Comparison of ENCODE assay signal across 23 cellular contexts in genomic region chr13:91709180-91709579, GRCh38.
DNase-seq lines count a peak whose midpoint lies in the region; ATAC-seq and TF ChIP-seq lines count a peak whose summit lies in the region.
"Had no signal": no experiment of that assay in that cellular context is flagged by ENCODE, and none has a peak within 500 bp of the region (broad histone marks: within the 10 kb centered on the region; RNA-seq: fewer than 3 reads in every experiment).

No MANE protein-coding gene starts in this region.

- H3K27ac ChIP-seq in colonic mucosa (peak overlapping the region; percentile 39), testis (peak overlapping the region; percentile 39 to 41), foreskin keratinocyte (no peak overlapping the region)
- H3K27ac ChIP-seq: BLaER1 had no signal

- 58 to 77% methylated on average over 3 of the region's 3 CpGs for WGBS in testis, 2 donors

- H3K27me3 ChIP-seq in colonic mucosa (no peaks in the 10 kb centered on the region), testis (no peaks in the 10 kb centered on the region), foreskin keratinocyte (no peaks in the 10 kb centered on the region)
- H3K27me3 ChIP-seq: BE2C, BLaER1 had no signal

- ATAC-seq in left lobe of liver (peak; percentile 22), foreskin keratinocyte (no peak), GM21381 (IDR thresholded peaks at IDR 0.05; ENCODE audit: unreplicated experiment) (no peak)
- ATAC-seq: GM12878 had no signal

- TF ChIP-seq POLR2A in testis (IDR thresholded peaks at IDR 0.05): no peak

- intact Hi-C loops in colonic mucosa (cut with DNase I) (no loop called here), testis (cut with DNase I; ENCODE audit: low total_unique reads) (no loop called here)

- H3K4me3 ChIP-seq in colonic mucosa (no peak overlapping the region), testis (no peak overlapping the region)
- H3K4me3 ChIP-seq: BLaER1, GM12878 had no signal

- H3K36me3 ChIP-seq in colonic mucosa (no peaks in the 10 kb centered on the region), testis (ENCODE audit: low read depth, missing control alignments) (no peaks in the 10 kb centered on the region)
- H3K36me3 ChIP-seq: BE2C, BLaER1 had no signal

- TF ChIP-seq CTCF in colonic mucosa (IDR thresholded peaks at IDR 0.05) (no peak), testis (IDR thresholded peaks at IDR 0.05) (no peak), foreskin keratinocyte (conservative IDR thresholded peaks at IDR 0.05) (no peak)

- H3K9ac ChIP-seq in colonic mucosa (ENCODE audit: low read depth in 2 of 2, low read length in 2 of 2): no peak overlapping the region
- H3K9ac ChIP-seq: BLaER1 had no signal

- H3K9me3 ChIP-seq in colonic mucosa: no peaks in the 10 kb centered on the region
- no peaks in the 10 kb centered on the region for H3K9me3 ChIP-seq in testis
- H3K9me3 ChIP-seq: BE2C, BLaER1 had no signal

- no peak for DNase-seq in colonic mucosa
- no peak for DNase-seq in left lobe of liver (ENCODE audit: low spot score)
- peak; percentile 27 for DNase-seq in testis
- no peak for DNase-seq in foreskin keratinocyte
- DNase-seq in NCI-H2107 (lab: John Stamatoyannopoulos, UW): no peak
- DNase-seq: 8988T; ACHN; BE2C; C1 segment of cervical spinal cord; CD4-positive, alpha-beta memory T cell; CD4-positive, CD25-positive, alpha-beta regulatory T cell; CD8-positive, alpha-beta memory T cell; COR-L47; DMS 273 treated with DMSO at 0.1 percent for 48 hours; DMS153; DMS53; DMS79; DND-41; EL; GDM1 had no signal

- H3K4me1 ChIP-seq in colonic mucosa (no peaks in the 10 kb centered on the region), testis (no peaks in the 10 kb centered on the region), foreskin keratinocyte (no peaks in the 10 kb centered on the region)
- H3K4me1 ChIP-seq: BE2C, BLaER1 had no signal
